In the genomic region with DNA sequence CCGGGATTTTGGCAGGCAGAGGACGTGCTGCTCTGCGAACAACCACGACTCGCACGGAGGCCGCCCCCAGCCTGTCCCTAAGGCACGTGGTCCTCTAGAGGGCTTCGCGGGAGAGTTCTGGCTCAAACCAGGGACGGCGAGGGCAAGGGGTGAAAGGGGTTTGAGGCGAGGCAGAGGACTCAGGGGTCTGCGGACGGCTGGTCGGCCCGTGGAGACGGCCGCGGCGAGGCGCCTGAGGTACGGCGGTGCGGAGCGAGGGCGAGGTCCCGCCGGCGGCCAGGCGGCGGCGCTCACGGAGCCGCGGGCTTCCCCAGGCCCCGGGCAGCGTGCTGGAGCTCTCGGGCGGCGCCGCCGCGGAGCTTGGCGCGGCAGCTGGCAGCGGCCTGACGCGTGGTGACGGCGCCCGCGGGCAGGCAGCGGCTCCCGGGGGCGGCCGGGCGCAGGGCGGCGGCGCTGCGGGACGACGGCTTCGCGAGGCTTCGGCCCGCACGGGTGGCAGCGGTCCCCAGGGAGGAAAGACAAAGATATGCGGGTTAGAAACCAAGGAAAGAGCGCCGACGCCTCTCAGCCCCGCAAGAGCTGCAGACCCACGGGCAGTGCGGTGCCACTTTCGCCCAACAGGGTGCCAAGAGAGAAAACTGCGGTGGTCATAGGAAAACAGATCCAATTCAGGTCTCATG, we compare ENCODE assay signal across 8 cellular contexts.
DNase-seq lines count a peak whose midpoint lies in the region; ATAC-seq and TF ChIP-seq lines count a peak whose summit lies in the region.

No MANE protein-coding gene starts in this region.

- no peaks in the 10 kb centered on the region for H3K36me3 ChIP-seq in muscle layer of colon (ENCODE audit: insufficient read depth, low read length)

- no peaks in the 10 kb centered on the region for H3K27me3 ChIP-seq in muscle layer of colon (ENCODE audit: control insufficient read depth in 1 of 2, insufficient read depth in 2 of 2, low read length in 2 of 2)

- peak; percentile 82 for DNase-seq in AG08395 (ENCODE audit: low spot score)
- peak; percentile 50 for DNase-seq in NCI-H748 treated with DMSO at 0.1 percent for 48 hours (lab: John Stamatoyannopoulos, UW)
- peak; percentile 84 for DNase-seq in activated CD8-positive, alpha-beta memory T cell treated with anti-CD3 and anti-CD28 coated beads, Interleukin-2, amount 50 U/mL, for 48 hours
- DNase-seq in epithelial cell of esophagus (ENCODE audit: low read depth): peak; percentile 77
- DNase-seq in stimulated activated CD8-positive, alpha-beta memory T cell treated with anti-CD3 and anti-CD28 coated beads, Interleukin-7, amount 100 ng/mL, for 4 hours (ENCODE audit: low read depth in 2 of 2): peak; percentile 14 to 68

- peak overlapping the region; percentile 34 for H3K4me3 ChIP-seq in epithelial cell of esophagus (ENCODE audit: low read length)
- H3K4me3 ChIP-seq in muscle layer of colon (ENCODE audit: low read depth in 1 of 2, low read length in 2 of 2): peak overlapping the region; percentile 38 to 47

- no peaks in the 10 kb centered on the region for H3K9me3 ChIP-seq in muscle layer of colon (ENCODE audit: low read length)

- ATAC-seq in GM18909 (IDR thresholded peaks at IDR 0.05; ENCODE audit: poor library complexity, unreplicated experiment): peak; percentile 99
- ATAC-seq in HG03280 (IDR thresholded peaks at IDR 0.05; ENCODE audit: unreplicated experiment): peak; percentile 99

- no peak overlapping the region for H3K27ac ChIP-seq in muscle layer of colon (ENCODE audit: low read depth, low read length)

- peak; percentile 39 for TF ChIP-seq CTCF in epithelial cell of esophagus (IDR thresholded peaks at IDR 0.05; ENCODE audit: insufficient read depth, low read depth, low read length, missing control alignments)

- H3K9ac ChIP-seq in muscle layer of colon (ENCODE audit: low read length): no peak overlapping the region

- no peaks in the 10 kb centered on the region for H3K4me1 ChIP-seq in muscle layer of colon (ENCODE audit: insufficient read depth, low read length)
